In the genomic region with DNA sequence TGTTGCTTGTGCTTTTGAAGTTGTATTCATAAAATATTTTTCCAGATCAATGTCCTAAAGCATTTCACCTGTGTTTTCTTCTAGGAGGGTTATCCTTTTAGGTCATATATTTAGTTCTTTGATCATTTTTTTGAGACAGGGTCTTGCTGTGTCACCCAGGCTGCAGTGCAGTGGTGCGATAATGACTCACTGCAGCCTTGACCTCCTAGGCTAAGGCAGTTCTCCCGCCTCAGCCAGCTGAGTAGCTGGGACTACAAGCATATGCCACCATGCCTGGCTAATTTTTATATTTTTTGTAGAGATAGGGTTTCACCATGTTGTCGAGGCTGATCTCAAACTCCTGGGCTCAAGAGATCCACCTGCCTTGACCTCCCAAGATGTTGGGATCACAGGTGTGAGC, we compare ENCODE assay signal across 28 cellular contexts.
DNase-seq lines count a peak whose midpoint lies in the region; ATAC-seq, FAIRE-seq and TF ChIP-seq lines count a peak whose summit lies in the region.
"Had no signal": no experiment of that assay in that cellular context is flagged by ENCODE, and none has a peak within 500 bp of the region (broad histone marks: within the 10 kb centered on the region; RNA-seq: fewer than 3 reads in every experiment).

No MANE protein-coding gene starts in this region.

- no peaks in the 10 kb centered on the region for H3K4me1 Mint-ChIP-seq in stimulated activated naive CD8-positive, alpha-beta T cell treated with anti-CD3 and anti-CD28 coated beads, Interleukin-15, Interleukin-2, amounts not matched to agents 100 ng/mL and 50 ng/mL, for 24 hours (ENCODE audit: low read depth)
- no peaks in the 10 kb centered on the region for H3K4me1 Mint-ChIP-seq in stimulated activated naive CD8-positive, alpha-beta T cell treated with anti-CD3 and anti-CD28 coated beads, Interleukin-15, amount 100 ng/mL, for 72 hours
- peaks cover 3% of the 10 kb centered on the region for H3K4me1 Mint-ChIP-seq in activated T-helper 17 cell treated with anti-CD3 and anti-CD28 coated beads, Interleukin-2, amount 50 U/mL, for 72 hours
- H3K4me1 Mint-ChIP-seq: CD14-positive monocyte had no signal

- no peak for FAIRE-seq in K562 (lab: Jason Lieb, UNC)
- FAIRE-seq: A204.1, GM12878, GM12892, GM18507 had no signal

- H3K4me3 ChIP-seq in adrenal gland, result no peak overlapping the region
- H3K4me3 ChIP-seq in K562, result no peak overlapping the region
- H3K4me3 ChIP-seq in heart right ventricle, result no peak overlapping the region
- H3K4me3 ChIP-seq: BLaER1, GM12878 had no signal

- 54 to 63% (median 60%) methylated on average over 3 of the region's 3 CpGs for WGBS in adrenal gland, 4 donors
- 85% methylated on average over 3 of the region's 3 CpGs for WGBS in K562 (ENCODE audit: insufficient coverage, low coverage, missing lambda C conversion rate)
- 96 to 100% methylated on average over 3 of the region's 3 CpGs for WGBS in heart right ventricle, 2 donors

- H3K27me3 ChIP-seq in adrenal gland, result no peaks in the 10 kb centered on the region
- no peaks in the 10 kb centered on the region for H3K27me3 ChIP-seq in K562 (ENCODE audit: control insufficient read depth in 2 of 2, insufficient read depth in 2 of 2, low read length in 2 of 2)
- H3K27me3 ChIP-seq in heart right ventricle, result no peaks in the 10 kb centered on the region
- H3K27me3 ChIP-seq: BE2C, BLaER1 had no signal

- peaks cover 88% of the 10 kb centered on the region for H3K36me3 Mint-ChIP-seq in stimulated activated naive CD8-positive, alpha-beta T cell treated with anti-CD3 and anti-CD28 coated beads, Interleukin-15, Interleukin-2, amounts not matched to agents 100 ng/mL and 50 ng/mL, for 24 hours (ENCODE audit: low read depth)
- H3K36me3 Mint-ChIP-seq in activated T-helper 17 cell treated with anti-CD3 and anti-CD28 coated beads, Interleukin-2, amount 50 U/mL, for 72 hours (ENCODE audit: low read depth), result peaks cover 61% of the 10 kb centered on the region

- H3K27ac ChIP-seq in adrenal gland (no peak overlapping the region), K562 (ENCODE audit: extremely low read depth, low read depth, low read length) (no peak overlapping the region), heart right ventricle (no peak overlapping the region)
- H3K27ac ChIP-seq: BLaER1 had no signal

- no peaks in the 10 kb centered on the region for H4K20me1 ChIP-seq in K562 (replicated peaks; ENCODE audit: control insufficient read depth, insufficient read depth, low read length)
- H4K20me1 ChIP-seq: BLaER1 had no signal

- CTCF ChIA-PET in K562 (lab: Yijun Ruan, JAX; ENCODE audit: low intra/inter-chr PET ratio), result no interaction called here

- no peak overlapping the region for H3K4me2 ChIP-seq in K562 (ENCODE audit: insufficient read depth, low read length)
- H3K4me2 ChIP-seq: BLaER1 had no signal

- H3K4me1 ChIP-seq in adrenal gland (replicated peaks in 1 of 2) (no peaks in the 10 kb centered on the region), K562 (replicated peaks in 1 of 2; ENCODE audit: control insufficient read depth in 2 of 2, insufficient read depth in 2 of 2, low read length in 2 of 2) (no peaks in the 10 kb centered on the region), heart right ventricle (no peaks in the 10 kb centered on the region)
- H3K4me1 ChIP-seq: BE2C, BLaER1 had no signal

- in situ Hi-C loops in K562 (cut with MboI), result no loop called here

- TF ChIP-seq POLR2A in adrenal gland (IDR thresholded peaks at IDR 0.05) (no peak), K562 (conservative IDR thresholded peaks at IDR 0.05) (no peak)

- POLR2A ChIA-PET in K562 (lab: Yijun Ruan, JAX), result no interaction called here

- no peak overlapping the region for H2AFZ ChIP-seq in K562 (ENCODE audit: low read depth, low read length)

- no peaks in the 10 kb centered on the region for H3K27me3 Mint-ChIP-seq in stimulated activated naive CD8-positive, alpha-beta T cell treated with anti-CD3 and anti-CD28 coated beads, Interleukin-15, Interleukin-2, amounts not matched to agents 100 ng/mL and 50 ng/mL, for 24 hours
- H3K27me3 Mint-ChIP-seq in stimulated activated naive CD8-positive, alpha-beta T cell treated with anti-CD3 and anti-CD28 coated beads, Interleukin-15, amount 100 ng/mL, for 72 hours, result no peaks in the 10 kb centered on the region
- H3K27me3 Mint-ChIP-seq in activated T-helper 17 cell treated with anti-CD3 and anti-CD28 coated beads, Interleukin-2, amount 50 U/mL, for 72 hours, result no peaks in the 10 kb centered on the region
- H3K27me3 Mint-ChIP-seq: CD4-positive, alpha-beta memory T cell; CD4-positive, CD25-positive, alpha-beta regulatory T cell had no signal

- TF ChIP-seq RAD21 in K562 (CRISPR knock-in tag; conservative IDR thresholded peaks at IDR 0.05 in 1 of 2, IDR thresholded peaks at IDR 0.05 in 1 of 2), result no peak

- TF ChIP-seq EP300 in K562 (IDR thresholded peaks at IDR 0.05; ENCODE audit: low read length), result no peak

- BruUV-seq in K562 (replicated peaks; lab: Mats Ljungman, UMichigan), result no TSS peak

- peaks cover 57% of the 10 kb centered on the region for H3K9me3 Mint-ChIP-seq in stimulated activated naive CD8-positive, alpha-beta T cell treated with anti-CD3 and anti-CD28 coated beads, Interleukin-15, Interleukin-2, amounts not matched to agents 100 ng/mL and 50 ng/mL, for 24 hours
- peaks cover 46 to 49% of the 10 kb centered on the region in 2 donors for H3K9me3 Mint-ChIP-seq in stimulated activated naive CD8-positive, alpha-beta T cell treated with anti-CD3 and anti-CD28 coated beads, Interleukin-15, amount 100 ng/mL, for 72 hours
- peaks cover 34% of the 10 kb centered on the region for H3K9me3 Mint-ChIP-seq in activated T-helper 17 cell treated with anti-CD3 and anti-CD28 coated beads, Interleukin-2, amount 50 U/mL, for 72 hours

- H3K79me2 ChIP-seq in K562 (ENCODE audit: control insufficient read depth, insufficient read depth, low read length), result no peaks in the 10 kb centered on the region

- H3K36me3 ChIP-seq in adrenal gland (replicated peaks in 1 of 2), result no peaks in the 10 kb centered on the region
- peaks cover 5% of the 10 kb centered on the region; the same call in 1 of the 3 replicates for H3K36me3 ChIP-seq in K562 (ENCODE audit: control insufficient read depth, insufficient read depth, low read length)
- peaks cover 0 to 7% (median 0%) of the 10 kb centered on the region in 9 donors for H3K36me3 ChIP-seq in heart right ventricle
- H3K36me3 ChIP-seq: BE2C had no signal

- H3K9ac ChIP-seq in K562 (ENCODE audit: insufficient read depth in 1 of 2, low read depth in 2 of 2, low read length in 2 of 2), result no peak overlapping the region
- H3K9ac ChIP-seq: BLaER1 had no signal

- intact Hi-C loops in adrenal gland (cut with DNase I), result no loop called here
- intact Hi-C loops in K562 (cut with micrococcal nuclease), result no loop called here
- intact Hi-C loops in heart right ventricle (cut with DNase I), result no loop called here

- TF ChIP-seq CTCF in adrenal gland (IDR thresholded peaks at IDR 0.05) (no peak), K562 (IDR thresholded peaks at IDR 0.05 in 2 of 3, conservative IDR thresholded peaks at IDR 0.05 in 1 of 3; ENCODE audit: insufficient read depth in 2 of 3, low read depth in 1 of 3, low read length in 3 of 3) (no peak), heart right ventricle (IDR thresholded peaks at IDR 0.05) (no peak)

- H3K9me3 ChIP-seq in adrenal gland (replicated peaks in 1 of 3), result peaks cover 0 to 12% (median 5%) of the 10 kb centered on the region in 3 donors
- H3K9me3 ChIP-seq in K562 (replicated peaks; ENCODE audit: control insufficient read depth, insufficient read depth, low read depth, low read length), result no peaks in the 10 kb centered on the region; the same call in none of the 2 replicates
- H3K9me3 ChIP-seq in heart right ventricle, result peaks cover 0 to 57% (median 27%) of the 10 kb centered on the region in 11 donors
- H3K9me3 ChIP-seq: BE2C had no signal

- ATAC-seq in stimulated activated naive CD8-positive, alpha-beta T cell treated with anti-CD3 and anti-CD28 coated beads, Interleukin-15, amount 100 ng/mL, for 72 hours, result no peak
- ATAC-seq in K562 (no peak), HG02610 (IDR thresholded peaks at IDR 0.05; ENCODE audit: unreplicated experiment) (no peak), heart right ventricle (no peak)
- no peak for ATAC-seq in activated T-helper 17 cell treated with anti-CD3 and anti-CD28 coated beads, Interleukin-2, amount 50 U/mL, for 72 hours (replicated peaks)
- ATAC-seq: GM12878 had no signal

- DNase-seq in stimulated activated naive CD8-positive, alpha-beta T cell treated with anti-CD3 and anti-CD28 coated beads, Interleukin-15, amount 100 ng/mL, for 72 hours, result no peak
- peak in 5 of 7 donors; percentile 25 to 37 (median 29) for DNase-seq in adrenal gland
- DNase-seq in K562 (ENCODE audit: extremely low read depth in 1 of 4, low spot score in 3 of 4), result peak in 1 of 4 experiments; percentile 38
- DNase-seq in heart right ventricle, result no peak
- DNase-seq: 8988T; ACHN; BE2C; C1 segment of cervical spinal cord; CD4-positive, alpha-beta memory T cell; CD4-positive, CD25-positive, alpha-beta regulatory T cell; CD8-positive, alpha-beta memory T cell; COR-L47; DMS 273 treated with DMSO at 0.1 percent for 48 hours; DMS153; DMS53; DMS79; DND-41; EL; GDM1 had no signal

- H3K4me3 Mint-ChIP-seq in stimulated activated naive CD8-positive, alpha-beta T cell treated with anti-CD3 and anti-CD28 coated beads, Interleukin-15, Interleukin-2, amounts not matched to agents 100 ng/mL and 50 ng/mL, for 24 hours, result no peak overlapping the region
- H3K4me3 Mint-ChIP-seq in stimulated activated naive CD8-positive, alpha-beta T cell treated with anti-CD3 and anti-CD28 coated beads, Interleukin-15, amount 100 ng/mL, for 72 hours, result no peak overlapping the region
- no peak overlapping the region for H3K4me3 Mint-ChIP-seq in activated T-helper 17 cell treated with anti-CD3 and anti-CD28 coated beads, Interleukin-2, amount 50 U/mL, for 72 hours
- H3K4me3 Mint-ChIP-seq: CD14-positive monocyte; CD4-positive, alpha-beta memory T cell; CD4-positive, CD25-positive, alpha-beta regulatory T cell; CD8-positive, alpha-beta memory T cell had no signal

- no peaks in the 10 kb centered on the region for H3K9me1 ChIP-seq in K562 (ENCODE audit: control insufficient read depth, insufficient read depth, low read length)

- peak overlapping the region; percentile 53 for H3K27ac Mint-ChIP-seq in stimulated activated naive CD8-positive, alpha-beta T cell treated with anti-CD3 and anti-CD28 coated beads, Interleukin-15, Interleukin-2, amounts not matched to agents 100 ng/mL and 50 ng/mL, for 24 hours
- H3K27ac Mint-ChIP-seq in stimulated activated naive CD8-positive, alpha-beta T cell treated with anti-CD3 and anti-CD28 coated beads, Interleukin-15, amount 100 ng/mL, for 72 hours, result no peak overlapping the region
- H3K27ac Mint-ChIP-seq in activated T-helper 17 cell treated with anti-CD3 and anti-CD28 coated beads, Interleukin-2, amount 50 U/mL, for 72 hours, result no peak overlapping the region
- H3K27ac Mint-ChIP-seq: CD14-positive monocyte; CD4-positive, alpha-beta memory T cell; CD4-positive, CD25-positive, alpha-beta regulatory T cell had no signal

TF ChIP-seq in K562, 482 proteins besides CTCF, POLR2A, EP300 and RAD21 (continues in another document):
- TF ChIP-seq POLR2AphosphoS2 (IDR thresholded peaks at IDR 0.05; ENCODE audit: low read length) (no peak), SP2 (IDR thresholded peaks at IDR 0.05; ENCODE audit: extremely low read depth, low read depth, low read length, poor library complexity, severe bottlenecking) (no peak)

Comparison
In these comparisons a context has a peak if more than half of its experiments do, and no peak if none do; other contexts are left out.
1. DNase-seq: peak in adrenal gland (5 of 7); none in stimulated activated naive CD8-positive, alpha-beta T cell treated with anti-CD3 and anti-CD28 coated beads, Interleukin-15, amount 100 ng/mL, for 72 hours (0 of 2) and heart right ventricle (0 of 2).